Comparison of ENCODE assay signal across 8 cellular contexts in genomic region chr19:7515091-7515470, GRCh38. TPM values are rescaled to one million over a fixed set of nuclear protein-coding genes. Genes with fewer than 3 reads are reported as not detected.
DNase-seq lines count a peak whose midpoint lies in the region; ATAC-seq and TF ChIP-seq lines count a peak whose summit lies in the region.

No MANE protein-coding gene starts in this region.

- intact Hi-C loops in heart right ventricle (cut with DNase I) = loop anchor here in 2 of 10 donors (2.0 to 10.0 kb wide), 2 partner anchors 20 to 120 kb away; no protein-coding TSS in a partner anchor
- intact Hi-C loops in psoas muscle (cut with DNase I) = no loop called here

- H3K9me3 ChIP-seq in DND-41 (ENCODE audit: insufficient read depth, low read length, severe bottlenecking) (no peaks in the 10 kb centered on the region), heart right ventricle (no peaks in the 10 kb centered on the region), psoas muscle (no peaks in the 10 kb centered on the region)

- no peak for ATAC-seq in DND-41 (ENCODE audit: insufficient read depth, low read depth)
- peak in 7 of 8 donors; percentile 3 to 85 (median 43) for ATAC-seq in heart right ventricle
- peak in 1 of 4 donors; percentile 11 for ATAC-seq in psoas muscle
- ATAC-seq in HG02870 (IDR thresholded peaks at IDR 0.05; ENCODE audit: unreplicated experiment) = no peak

- H3K36me3 ChIP-seq in DND-41 (ENCODE audit: insufficient read depth, low read length) (0 out of 2 replicates have a peak, but pooled peaks cover 6% of the 10 kb centered on the region), heart right ventricle (peaks cover 0 to 12% (median 0%) of the 10 kb centered on the region in 9 donors), psoas muscle (ENCODE audit: insufficient read depth in 1 of 2, low read depth in 1 of 2) (peaks cover 0 to 10% of the 10 kb centered on the region in 2 donors)

- H3K4me1 ChIP-seq in DND-41 (ENCODE audit: insufficient read depth, low read length) (peaks cover 23% of the 10 kb centered on the region), heart right ventricle (peaks cover 0 to 25% (median 10%) of the 10 kb centered on the region in 9 donors), psoas muscle (peaks cover 7% of the 10 kb centered on the region)

- TF ChIP-seq CTCF in DND-41 (IDR thresholded peaks at IDR 0.05; ENCODE audit: borderline replicate concordance, extremely low read depth, low read length, poor library complexity, severe bottlenecking) (no peak), WI38 (IDR thresholded peaks at IDR 0.05; ENCODE audit: low read depth, low read length) (no peak), heart right ventricle (IDR thresholded peaks at IDR 0.05) (no peak), psoas muscle (IDR thresholded peaks at IDR 0.05) (no peak)

- peak overlapping the region; percentile 56 for H3K9ac ChIP-seq in DND-41 (ENCODE audit: low read depth, low read length)

- no peak for DNase-seq in DND-41
- DNase-seq in heart right ventricle = peak in 1 of 2 donors; percentile 30
- no peak for DNase-seq in psoas muscle
- no peak for DNase-seq in stimulated activated CD4-positive, alpha-beta T cell treated with anti-CD3 and anti-CD28 coated beads, Interleukin-4, amount 100 ng/mL, for 1 hour
- no peak for DNase-seq in SHP77 (lab: John Stamatoyannopoulos, UW)
- no peak for DNase-seq in GM19240 (ENCODE audit: insufficient read length, low spot score)

- peak overlapping the region; percentile 60 for H3K4me2 ChIP-seq in DND-41 (ENCODE audit: insufficient read depth, low read length)

- H3K4me3 ChIP-seq in DND-41 (ENCODE audit: low read depth in 1 of 2, low read length in 2 of 2) (peak overlapping the region in 1 of 2 experiments; percentile 62; a peak in 2 of 4 replicates), WI38 (ENCODE audit: low read depth, low read length) (peak overlapping the region; percentile 61), heart right ventricle (peak overlapping the region in 6 of 10 donors; percentile 47 to 63 (median 56)), psoas muscle (peak overlapping the region; percentile 63)

- peaks cover 12% of the 10 kb centered on the region for H3K79me2 ChIP-seq in DND-41 (ENCODE audit: insufficient read depth, low read length)

- peak overlapping the region; percentile 57; the same call in 1 of the 2 replicates for H3K27ac ChIP-seq in DND-41 (ENCODE audit: low read length)
- H3K27ac ChIP-seq in heart right ventricle = peak overlapping the region; percentile 69 to 95 (median 87)
- no peak overlapping the region for H3K27ac ChIP-seq in psoas muscle

- H4K20me1 ChIP-seq in DND-41 (ENCODE audit: insufficient read depth, low read length) = no peaks in the 10 kb centered on the region

- 67 to 68% methylated on average over 10 of the region's 10 CpGs for WGBS in heart right ventricle, 2 donors
- WGBS in psoas muscle, 3 donors = 83 to 85% (median 83%) methylated on average over 10 of the region's 10 CpGs

- H2AFZ ChIP-seq in DND-41 (ENCODE audit: low read depth, low read length) = peak overlapping the region; percentile 89

- H3K27me3 ChIP-seq in DND-41 (ENCODE audit: insufficient read depth, low read length, poor library complexity) = no peaks in the 10 kb centered on the region
- H3K27me3 ChIP-seq in heart right ventricle = peaks cover 0 to 19% (median 0%) of the 10 kb centered on the region in 7 donors
- no peaks in the 10 kb centered on the region for H3K27me3 ChIP-seq in psoas muscle (ENCODE audit: insufficient read depth in 3 of 3, low read length in 2 of 3)

RNA-seq across cellular contexts. Expression of gene ZNF358, which starts 0.8 kb away (rescaled TPM):
- 100 to 1,000 TPM in 1 of 10 donors, 10 to 100 TPM in 9; 67.7 to 104 (median 76.5) TPM for total RNA-seq in heart right ventricle
- polyA plus RNA-seq in heart right ventricle = 100 to 1,000 TPM in 1 of 2 donors, 10 to 100 TPM in 1; 61.4 to 167 TPM
- 100 to 1,000 TPM in 1 of 4 donors, 10 to 100 TPM in 3; 80.4 to 109 (median 90.1) TPM for total RNA-seq in psoas muscle
- polyA plus RNA-seq in psoas muscle = 100 to 1,000 TPM in 1 of 3 donors, 10 to 100 TPM in 2; 38.1 to 110 (median 88.9) TPM

RNA-seq across cellular contexts. Expression of gene MCOLN1, which starts 7.3 kb away (rescaled TPM):
- total RNA-seq in heart right ventricle = 10 to 100 TPM; 10.4 to 29.1 (median 13.4) TPM
- 10 to 100 TPM; 20.8 to 34.9 TPM for polyA plus RNA-seq in heart right ventricle
- 10 to 100 TPM; 15.4 to 23.8 (median 17.0) TPM for total RNA-seq in psoas muscle
- polyA plus RNA-seq in psoas muscle = 10 to 100 TPM; 15.9 to 28.6 (median 20.2) TPM

RNA-seq across cellular contexts. Expression of gene PNPLA6, which starts 20.4 kb away (rescaled TPM):
- total RNA-seq in heart right ventricle (10 to 100 TPM; 33.9 to 73.8 (median 41.6) TPM), psoas muscle (10 to 100 TPM; 53.3 to 72.8 (median 62.7) TPM)
- polyA plus RNA-seq in heart right ventricle (10 to 100 TPM; 34.1 to 57.0 TPM), psoas muscle (10 to 100 TPM; 31.8 to 63.8 (median 34.6) TPM)

RNA-seq across cellular contexts. Expression of gene PEX11G, which starts 26.2 kb away (rescaled TPM):
- total RNA-seq in heart right ventricle (1 to 10 TPM in 9 of 10 donors, under 1 TPM in 1; 0.95 to 2.4 (median 1.9) TPM), psoas muscle (1 to 10 TPM; 1.1 to 1.4 (median 1.2) TPM)
- polyA plus RNA-seq in heart right ventricle (1 to 10 TPM; 1.2 to 3.9 TPM), psoas muscle (1 to 10 TPM; 1.0 to 1.1 (median 1.1) TPM)

Comparison
In these comparisons a context has a peak if more than half of its experiments do, and no peak if none do; other contexts are left out.
1. ATAC-seq: peak in heart right ventricle (7 of 8); none in DND-41 (single experiment) and HG02870 (single experiment).